24 cellular contexts compared by ENCODE assay signal in the genomic region with DNA sequence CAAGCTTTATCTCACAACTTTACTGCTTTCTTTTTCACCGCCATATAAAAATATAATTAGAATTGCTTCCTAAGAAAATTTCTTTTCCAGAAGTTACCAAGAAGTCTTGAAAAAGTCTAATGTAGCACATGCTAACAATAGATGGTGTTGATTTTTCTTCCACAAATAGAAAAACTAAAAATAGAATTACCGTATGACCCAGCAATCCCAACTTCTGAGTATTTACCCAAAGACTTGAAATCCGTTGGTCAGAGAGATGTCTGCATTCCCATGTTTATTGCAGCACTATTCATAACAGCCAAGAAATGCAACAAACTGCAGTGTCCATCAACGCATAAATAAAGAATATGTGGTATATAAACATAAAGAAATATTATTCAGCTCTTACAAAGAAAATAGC. TPM values are rescaled to one million over a fixed set of nuclear protein-coding genes. Genes with fewer than 3 reads are reported as not detected.
"Had no signal": no experiment of that assay in that cellular context is flagged by ENCODE, and none has a peak within 500 bp of the region (broad histone marks: within the 10 kb centered on the region; RNA-seq: fewer than 3 reads in every experiment).

No MANE protein-coding gene starts in this region.

- H2AFZ ChIP-seq: neural progenitor cell, parathyroid adenoma had no signal

- H3K4me1 ChIP-seq: esophagus muscularis mucosa, neural progenitor cell, parathyroid adenoma, psoas muscle, thyroid gland, upper lobe of right lung had no signal

- H3K36me3 ChIP-seq: esophagus muscularis mucosa, neural progenitor cell, thyroid gland, upper lobe of right lung, WERI-Rb-1 had no signal

- H3K4me3 ChIP-seq: esophagus muscularis mucosa, neural progenitor cell, psoas muscle, thyroid gland, upper lobe of right lung had no signal

- ATAC-seq: activated CD4-positive, CD25-positive, alpha-beta regulatory T cell treated with anti-CD3 and anti-CD28 coated beads, Interleukin-2, amount 50 U/mL, for 24 hours; natural killer cell; psoas muscle; upper lobe of right lung had no signal

- H3K9ac ChIP-seq: neural progenitor cell, parathyroid adenoma had no signal

- H3K4me2 ChIP-seq: neural progenitor cell had no signal

- H3K79me2 ChIP-seq: parathyroid adenoma had no signal

- H3K9me3 ChIP-seq: psoas muscle, thyroid gland had no signal

- H3K27me3 ChIP-seq: esophagus muscularis mucosa, neural progenitor cell, thyroid gland, upper lobe of right lung had no signal

- DNase-seq: activated CD4-positive, alpha-beta T cell treated with anti-CD3 and anti-CD28 coated beads for 48 hours; activated CD4-positive, alpha-beta T cell treated with anti-CD3 and anti-CD28 coated beads, Interleukin-2, amount 50 U/mL, for 48 hours; activated CD8-positive, alpha-beta memory T cell treated with anti-CD3 and anti-CD28 coated beads for 24 hours; activated effector memory CD4-positive, alpha-beta T cell treated with Interleukin-2 at 50 U/mL for 16 hours; activated naive CD4-positive, alpha-beta T cell treated with Interleukin-2 at 50 U/mL for 16 hours; anterior cingulate cortex; effector CD4-positive, alpha-beta T cell; glutamatergic neuron; hippocampal formation; immature natural killer cell; midbrain; natural killer cell; occipital lobe; psoas muscle; stimulated activated CD4-positive, alpha-beta T cell treated with anti-CD3 and anti-CD28 coated beads, Interleukin-15, amount 100 ng/mL, for 24 hours; T-helper 9 cell; thyroid gland; upper lobe of right lung; WERI-Rb-1 had no signal

- H3K27ac ChIP-seq: esophagus muscularis mucosa, neural progenitor cell, parathyroid adenoma, psoas muscle, upper lobe of right lung, WERI-Rb-1 had no signal

RNA-seq across cellular contexts. Expression of a gene that starts 17.8 kb away (rescaled TPM):
- total RNA-seq: natural killer cell; T-helper 1 cell treated with Interleukin-12 subunit alpha and Interleukin-12 subunit beta and Interleukin-4 antibody, amounts not matched to agents 30 ng/mL and 1 ng/mL, for 36 hours had no signal
- polyA plus RNA-seq: immature natural killer cell had no signal
